Comparison of ENCODE assay signal across 36 cellular contexts in genomic region chr19:28024920-28025319, GRCh38.
"Had no signal": no experiment of that assay in that cellular context is flagged by ENCODE, and none has a peak within 500 bp of the region (broad histone marks: within the 10 kb centered on the region; RNA-seq: fewer than 3 reads in every experiment).

No MANE protein-coding gene starts in this region.

- H3K27ac ChIP-seq: ascending aorta, cardiac muscle cell, VCaP had no signal

- H3K9me3 Mint-ChIP-seq: activated T-helper 1 cell treated with anti-CD3 and anti-CD28 coated beads, Interleukin-12 subunit alpha, Interleukin-12 subunit beta, Interleukin-2, Interleukin-4 antibody, amounts not matched to agents 30 ng/mL and 10 ng/mL and 1 ng/mL, durations not matched to agents 14 hours and 24 hours and 36 hours; brain; T-helper 1 cell treated with Interleukin-12 subunit alpha and Interleukin-12 subunit beta and Interleukin-4 antibody, amounts not matched to agents 30 μg/mL and 1 μg/mL, for 36 hours had no signal

- DNase-seq: activated B cell treated with CpG ODN at 0.5 μM for 24 hours; activated CD4-positive, alpha-beta memory T cell treated with anti-CD3 and anti-CD28 coated beads for 36 hours; activated CD4-positive, alpha-beta T cell treated with anti-CD3 and anti-CD28 coated beads for 4 hours; activated CD4-positive, alpha-beta T cell treated with anti-CD3 and anti-CD28 coated beads, Interleukin-2, amount 10 ng/mL, durations not matched to agents 24 days and 14 days; activated CD4-positive, alpha-beta T cell treated with anti-CD3 and anti-CD28 coated beads, Interleukin-2, amount 50 U/mL, for 1 hour; activated CD4-positive, alpha-beta T cell treated with anti-CD3 and anti-CD28 coated beads, Interleukin-2, amount 50 U/mL, for 4 hours; activated CD4-positive, CD25-positive, alpha-beta regulatory T cell treated with anti-CD3 and anti-CD28 coated beads, Interleukin-2, amount 50 U/mL, for 72 hours; activated CD8-positive, alpha-beta memory T cell treated with anti-CD3 and anti-CD28 coated beads, Interleukin-2, amount 50 U/mL, for 4 hours; activated CD8-positive, alpha-beta T cell treated with anti-CD3 and anti-CD28 coated beads for 36 hours; activated effector memory CD4-positive, alpha-beta T cell treated with anti-CD3 and anti-CD28 coated beads, Interleukin-2, amount 50 U/mL, for 16 hours; activated gamma-delta T cell treated with Interleukin-2 at 50 U/mL for 16 hours; activated naive CD4-positive, alpha-beta T cell; activated naive CD4-positive, alpha-beta T cell treated with anti-CD3 and anti-CD28 coated beads for 36 hours; activated naive CD4-positive, alpha-beta T cell treated with anti-CD3 and anti-CD28 coated beads, Interleukin-2, amount 50 U/mL, for 16 hours; activated naive CD8-positive, alpha-beta T cell treated with anti-CD3 and anti-CD28 coated beads, Interleukin-2, amount 10 ng/mL, durations not matched to agents 7 days and 5 days; activated naive CD8-positive, alpha-beta T cell treated with anti-CD3 and anti-CD28 coated beads, Interleukin-2, amount 50 U/mL, for 24 hours; activated T-cell treated with anti-CD3 and anti-CD28 coated beads for 4 hours; activated T-cell treated with anti-CD3 and anti-CD28 coated beads, Interleukin-2, amount 50 U/mL, for 1 hour; activated T-cell treated with anti-CD3 and anti-CD28 coated beads, Interleukin-2, amount 50 U/mL, for 4 hours; activated T-cell treated with anti-CD3 and anti-CD28 coated beads, Interleukin-2, amount 50 U/mL, for 72 hours; amygdala; anterior cingulate cortex; caudate nucleus; SW 1271; T-helper 1 cell; T-helper 2 cell; T-helper 9 cell had no signal

- H3K27ac Mint-ChIP-seq: activated B cell treated with CpG ODN at 0.5 μM for 24 hours; activated CD4-positive, alpha-beta memory T cell treated with anti-CD3 and anti-CD28 coated beads for 36 hours; activated CD4-positive, alpha-beta T cell treated with anti-CD3 and anti-CD28 coated beads, Interleukin-2, amount 10 ng/mL, durations not matched to agents 24 days and 14 days; activated CD8-positive, alpha-beta T cell treated with anti-CD3 and anti-CD28 coated beads for 36 hours; activated naive CD4-positive, alpha-beta T cell treated with anti-CD3 and anti-CD28 coated beads for 36 hours; activated naive CD8-positive, alpha-beta T cell; activated naive CD8-positive, alpha-beta T cell treated with anti-CD3 and anti-CD28 coated beads, Interleukin-2, amount 10 ng/mL, durations not matched to agents 7 days and 5 days; activated naive CD8-positive, alpha-beta T cell treated with anti-CD3 and anti-CD28 coated beads, Interleukin-2, amount 50 U/mL, for 24 hours; activated T-cell treated with anti-CD3 and anti-CD28 coated beads, Interleukin-2, amount 50 U/mL, for 72 hours; activated T-helper 1 cell treated with anti-CD3 and anti-CD28 coated beads, Interleukin-12 subunit alpha, Interleukin-12 subunit beta, Interleukin-2, Interleukin-4 antibody, amounts not matched to agents 30 ng/mL and 10 ng/mL and 1 ng/mL, durations not matched to agents 14 hours and 24 hours and 36 hours; activated T-helper 17 cell treated with anti-CD3 and anti-CD28 coated beads, Interleukin-2, amount 50 U/mL, for 72 hours; brain; T-helper 1 cell treated with Interleukin-12 subunit alpha and Interleukin-12 subunit beta and Interleukin-4 antibody, amounts not matched to agents 30 μg/mL and 1 μg/mL, for 36 hours; T-helper 2 cell treated with Interferon-gamma antibody and Interleukin-4, amounts not matched to agents 5 μg/mL and 100 μg/mL, for 36 hours had no signal

- H3K27me3 ChIP-seq: ascending aorta had no signal

- ATAC-seq: activated CD8-positive, alpha-beta T cell treated with anti-CD3 and anti-CD28 coated beads for 36 hours; activated naive CD8-positive, alpha-beta T cell treated with anti-CD3 and anti-CD28 coated beads, Interleukin-2, amount 50 U/mL, for 24 hours; activated T-cell treated with anti-CD3 and anti-CD28 coated beads, Interleukin-2, amount 50 U/mL, for 4 hours; activated T-cell treated with anti-CD3 and anti-CD28 coated beads, Interleukin-2, amount 50 U/mL, for 72 hours; activated T-helper 17 cell treated with anti-CD3 and anti-CD28 coated beads, Interleukin-2, amount 50 U/mL, for 72 hours had no signal

- H3K4me3 ChIP-seq: ascending aorta, cardiac muscle cell had no signal

- H3K36me3 Mint-ChIP-seq: activated CD4-positive, alpha-beta memory T cell treated with anti-CD3 and anti-CD28 coated beads for 36 hours; activated naive CD8-positive, alpha-beta T cell; activated naive CD8-positive, alpha-beta T cell treated with anti-CD3 and anti-CD28 coated beads, Interleukin-2, amount 10 ng/mL, durations not matched to agents 7 days and 5 days; brain had no signal

- H3K36me3 ChIP-seq: ascending aorta, cardiac muscle cell had no signal

- H3K4me1 ChIP-seq: ascending aorta had no signal

- H3K9me3 ChIP-seq: ascending aorta had no signal
